ENCODE assay signal across 27 cellular contexts in genomic region chr2:165070089-165070488, GRCh38.
A peak's percentile ranks its signal among the peaks of the same experiment; 100 is the strongest.
DNase-seq lines count a peak whose midpoint lies in the region; ATAC-seq, FAIRE-seq and TF ChIP-seq lines count a peak whose summit lies in the region.
"Had no signal": no experiment of that assay in that cellular context is flagged by ENCODE, and none has a peak within 500 bp of the region (broad histone marks: within the 10 kb centered on the region; RNA-seq: fewer than 3 reads in every experiment).

No MANE protein-coding gene starts in this region.

- H2BK20ac ChIP-seq in H1 (ENCODE audit: low read length): no peak overlapping the region

- H3K27me3 ChIP-seq in DND-41 (ENCODE audit: insufficient read depth, low read length, poor library complexity): no peaks in the 10 kb centered on the region
- H3K27me3 ChIP-seq in H1 (replicated peaks in 1 of 4; ENCODE audit: control insufficient read depth in 3 of 4, extremely low read depth in 1 of 4, insufficient read depth in 3 of 4, low read length in 3 of 4): no peaks in the 10 kb centered on the region
- no peaks in the 10 kb centered on the region for H3K27me3 ChIP-seq in gastroesophageal sphincter
- no peaks in the 10 kb centered on the region for H3K27me3 ChIP-seq in CD4-positive, alpha-beta T cell (ENCODE audit: control insufficient read depth, insufficient read depth, low read length)
- H3K27me3 ChIP-seq: esophagus muscularis mucosa, stomach had no signal

- H3K4me3 ChIP-seq in DND-41 (ENCODE audit: low read depth in 1 of 2, low read length in 2 of 2) (no peak overlapping the region), H1 (ENCODE audit: extremely low read depth in 1 of 4, insufficient read depth in 2 of 4, low read depth in 3 of 4, low read length in 4 of 4) (no peak overlapping the region), gastroesophageal sphincter (no peak overlapping the region)
- H3K4me3 ChIP-seq: esophagus muscularis mucosa, lower lobe of right lung, prostate gland, skin epidermis, stomach had no signal

- peaks cover 5% of the 10 kb centered on the region for H3K36me3 Mint-ChIP-seq in nephron (ENCODE audit: low read depth)
- H3K36me3 Mint-ChIP-seq in CD4-positive, alpha-beta T cell (ENCODE audit: low read depth): no peaks in the 10 kb centered on the region
- H3K36me3 Mint-ChIP-seq: activated naive CD4-positive, alpha-beta T cell treated with anti-CD3 and anti-CD28 coated beads, Interleukin-2, amount 50 U/mL, for 72 hours had no signal

- H4K20me1 ChIP-seq in DND-41 (ENCODE audit: insufficient read depth, low read length) (no peaks in the 10 kb centered on the region), H1 (replicated peaks in 1 of 2; ENCODE audit: control insufficient read depth in 1 of 2, insufficient read depth in 2 of 2, low read length in 2 of 2) (no peaks in the 10 kb centered on the region)

- H3K14ac ChIP-seq in H1 (ENCODE audit: insufficient read length): no peak overlapping the region

- H3K79me1 ChIP-seq in H1 (ENCODE audit: low read depth, low read length): no peaks in the 10 kb centered on the region

- peak overlapping the region; percentile 93 for H4K5ac ChIP-seq in H1 (ENCODE audit: insufficient read length, low read depth, low read length)

- H3K4me1 Mint-ChIP-seq in nephron: peaks cover 31% of the 10 kb centered on the region
- H3K4me1 Mint-ChIP-seq in CD4-positive, alpha-beta T cell (ENCODE audit: low read depth): no peaks in the 10 kb centered on the region
- H3K4me1 Mint-ChIP-seq: activated B cell treated with CpG ODN at 0.5 μM for 24 hours had no signal

- H3K4me1 ChIP-seq in DND-41 (ENCODE audit: insufficient read depth, low read length) (peaks cover 21% of the 10 kb centered on the region), H1 (replicated peaks in 1 of 4; ENCODE audit: control insufficient read depth in 3 of 4, insufficient read depth in 4 of 4, low read length in 3 of 4) (peaks cover 2 to 16% (median 6%) of the 10 kb centered on the region in 4 experiments; a peak in 5 of 7 replicates), gastroesophageal sphincter (peaks cover 0 to 11% (median 3%) of the 10 kb centered on the region in 3 donors)
- H3K4me1 ChIP-seq: lower lobe of right lung, prostate gland had no signal

- TF ChIP-seq EP300 in H1 (IDR thresholded peaks at IDR 0.05; ENCODE audit: borderline replicate concordance in 1 of 2, low read depth in 2 of 2, low read length in 2 of 2) (no peak), gastroesophageal sphincter (IDR thresholded peaks at IDR 0.05) (no peak)

- TF ChIP-seq POLR2A in H1 (IDR thresholded peaks at IDR 0.05; ENCODE audit: control extremely low read depth in 1 of 2, low read depth in 2 of 2, low read length in 2 of 2) (no peak), gastroesophageal sphincter (IDR thresholded peaks at IDR 0.05) (no peak)

- H3K27ac ChIP-seq in DND-41 (ENCODE audit: low read length) (no peak overlapping the region), H1 (ENCODE audit: low read depth, low read length) (peak overlapping the region; percentile 58), gastroesophageal sphincter (no peak overlapping the region)
- H3K27ac ChIP-seq in CD4-positive, alpha-beta T cell (ENCODE audit: low read depth, low read length): no peak overlapping the region
- H3K27ac ChIP-seq: C4-2B, esophagus muscularis mucosa, KMS-11, lower lobe of right lung, prostate gland, skin epidermis, stomach had no signal

- H3K36me3 ChIP-seq in DND-41 (ENCODE audit: insufficient read depth, low read length) (no peaks in the 10 kb centered on the region), H1 (ENCODE audit: control insufficient read depth in 2 of 4, insufficient read depth in 4 of 4, low read length in 3 of 4) (no peaks in the 10 kb centered on the region), gastroesophageal sphincter (no peaks in the 10 kb centered on the region)
- H3K36me3 ChIP-seq: esophagus muscularis mucosa, lower lobe of right lung, prostate gland, stomach had no signal

- H3K9me3 ChIP-seq in DND-41 (ENCODE audit: insufficient read depth, low read length, severe bottlenecking) (peaks cover 16% of the 10 kb centered on the region), H1 (ENCODE audit: insufficient read depth in 2 of 2, low read depth in 1 of 2, low read length in 1 of 2) (peaks cover 0 to 2% of the 10 kb centered on the region in 2 experiments; a peak in 2 of 4 replicates), gastroesophageal sphincter (peaks cover 0 to 9% (median 0%) of the 10 kb centered on the region in 3 donors)
- peaks cover 6% of the 10 kb centered on the region for H3K9me3 ChIP-seq in CD4-positive, alpha-beta T cell (ENCODE audit: control insufficient read depth, low read length)
- H3K9me3 ChIP-seq: prostate gland had no signal

- no peak for TF ChIP-seq CTCF in DND-41 (IDR thresholded peaks at IDR 0.05; ENCODE audit: borderline replicate concordance, extremely low read depth, low read length, poor library complexity, severe bottlenecking)
- TF ChIP-seq CTCF in H1 (IDR thresholded peaks at IDR 0.05; ENCODE audit: control extremely low read depth in 1 of 3, insufficient read depth in 1 of 3, low read depth in 1 of 3, low read length in 3 of 3): no peak
- TF ChIP-seq CTCF in nephron (IDR thresholded peaks at IDR 0.05; ENCODE audit: unreplicated experiment in 3 of 3): no peak
- TF ChIP-seq CTCF in gastroesophageal sphincter (IDR thresholded peaks at IDR 0.05): no peak
- TF ChIP-seq CTCF in CD4-positive, alpha-beta T cell (IDR thresholded peaks at IDR 0.05): no peak

- ATAC-seq in DND-41 (ENCODE audit: insufficient read depth, low read depth): no peak
- no peak for ATAC-seq in gastroesophageal sphincter
- ATAC-seq in CD4-positive, alpha-beta T cell (ENCODE audit: poor library complexity): no peak
- ATAC-seq in HG03159 (IDR thresholded peaks at IDR 0.05; ENCODE audit: unreplicated experiment): no peak
- ATAC-seq: activated naive CD4-positive, alpha-beta T cell treated with anti-CD3 and anti-CD28 coated beads, Interleukin-2, amount 50 U/mL, for 72 hours; lower lobe of right lung had no signal

- H3K9ac ChIP-seq in DND-41 (ENCODE audit: low read depth, low read length) (no peak overlapping the region), H1 (replicated peaks in 1 of 4; ENCODE audit: extremely low read depth in 1 of 4, low read depth in 3 of 4, low read length in 3 of 4) (no peak overlapping the region)
- H3K9ac ChIP-seq: KMS-11 had no signal

- peak overlapping the region in 2 of 3 experiments; percentile 17 to 95 for H3K27ac Mint-ChIP-seq in nephron
- H3K27ac Mint-ChIP-seq in CD4-positive, alpha-beta T cell: no peak overlapping the region
- H3K27ac Mint-ChIP-seq: activated B cell treated with CpG ODN at 0.5 μM for 24 hours had no signal

- peak overlapping the region; percentile 98 for H4K8ac ChIP-seq in H1 (ENCODE audit: extremely low read depth, insufficient read depth, low read length)

- WGBS in H1 (ENCODE audit: extremely low coverage in 1 of 2, insufficient coverage in 1 of 2, insufficient read length in 1 of 2, insufficient replicate concordance in 2 of 2, low coverage in 1 of 2, low lambda C conversion rate in 2 of 2, missing lambda C conversion rate in 1 of 2), 2 experiments: 56% methylated on average over 9 of the region's 9 CpGs; no CpG with 5 or more reads in 1 of the 2 experiments
- 82 to 95% methylated on average over 5 to 8 of the region's 9 CpGs for WGBS in gastroesophageal sphincter (ENCODE audit: low coverage in 1 of 2), 2 donors

- DNase-seq in DND-41 (no peak), M059J (ENCODE audit: low read depth) (peak; percentile 29), H1 (ENCODE audit: low read depth in 1 of 2, low spot score in 2 of 2) (peak in 1 of 2 experiments; percentile 33), SKM-1 (lab: John Stamatoyannopoulos, UW; ENCODE audit: unreplicated experiment) (no peak)
- DNase-seq in CD4-positive, alpha-beta T cell: no peak
- DNase-seq: ACHN; activated B cell treated with CpG ODN at 0.5 μM for 24 hours; activated CD8-positive, alpha-beta memory T cell treated with anti-CD3 and anti-CD28 coated beads for 24 hours; cerebellar nuclear complex; effector CD4-positive, alpha-beta T cell; lower lobe of right lung; NCI-H524; SHP77; stimulated activated CD4-positive, alpha-beta T cell treated with anti-CD3 and anti-CD28 coated beads, Interleukin-4, amount 100 ng/mL, for 1 hour; stomach; T-helper 2 cell had no signal

- H2BK5ac ChIP-seq in H1 (ENCODE audit: low read depth, low read length): no peak overlapping the region

- H2BK120ac ChIP-seq in H1 (replicated peaks; ENCODE audit: low read depth, low read length): no peak overlapping the region

- H3K4me2 ChIP-seq in DND-41 (ENCODE audit: insufficient read depth, low read length) (no peak overlapping the region), H1 (ENCODE audit: insufficient read depth in 1 of 2, low read depth in 2 of 2, low read length in 2 of 2) (peak overlapping the region in 1 of 2 experiments; percentile 53; a peak in 1 of 4 replicates)
- H3K4me2 ChIP-seq: KMS-11 had no signal

- H4K91ac ChIP-seq in H1 (replicated peaks; ENCODE audit: insufficient read length, low read length): peak overlapping the region; percentile 93

- no peak overlapping the region for H3K4me3 Mint-ChIP-seq in nephron
- no peak overlapping the region for H3K4me3 Mint-ChIP-seq in CD4-positive, alpha-beta T cell
- H3K4me3 Mint-ChIP-seq: activated B cell treated with CpG ODN at 0.5 μM for 24 hours had no signal

- POLR2A ChIA-PET in H1 (lab: Charles Lee; ENCODE audit: partially characterized antibody): interaction anchor here (0.8 kb wide), 1 partner anchor 552 kb away, joined by 3 read pairs; no protein-coding TSS in a partner anchor
- POLR2A ChIA-PET in CD4-positive, alpha-beta T cell (lab: Charles Lee): no interaction called here

- H3K9me3 Mint-ChIP-seq in nephron: peaks cover 10% of the 10 kb centered on the region
- no peaks in the 10 kb centered on the region for H3K9me3 Mint-ChIP-seq in CD4-positive, alpha-beta T cell

- FAIRE-seq in H1 (lab: Jason Lieb, UNC): no peak
- FAIRE-seq: astrocyte, islet of Langerhans had no signal

- no peak overlapping the region for H3K56ac ChIP-seq in H1 (replicated peaks; ENCODE audit: insufficient read length, low read depth, low read length)

- peak overlapping the region; percentile 37; the same call in 1 of the 2 replicates for H2AFZ ChIP-seq in DND-41 (ENCODE audit: low read depth, low read length)
- H2AFZ ChIP-seq in H1 (ENCODE audit: low read length): peak overlapping the region; percentile 100

- H2BK12ac ChIP-seq in H1 (ENCODE audit: low read depth, low read length): 0 out of 2 replicates have a peak overlapping the region, but pooled peaks have one; percentile 76

- no peak for TF ChIP-seq RAD21 in H1 (IDR thresholded peaks at IDR 0.05 in 1 of 2, conservative IDR thresholded peaks at IDR 0.05 in 1 of 2; ENCODE audit: low read depth in 2 of 2, low read length in 2 of 2)

- H3K23ac ChIP-seq in H1 (ENCODE audit: insufficient read length): no peak overlapping the region

- H2AK5ac ChIP-seq in H1 (ENCODE audit: low read depth, low read length): no peak overlapping the region

- no peak overlapping the region for H3K4ac ChIP-seq in H1 (replicated peaks; ENCODE audit: insufficient read length, low read depth, low read length)

- H3K18ac ChIP-seq in H1 (ENCODE audit: extremely low read depth, low read length): peak overlapping the region; percentile 89; the same call in 1 of the 2 replicates

- H3K27me3 Mint-ChIP-seq in nephron (ENCODE audit: low read depth): no peaks in the 10 kb centered on the region
- H3K27me3 Mint-ChIP-seq in CD4-positive, alpha-beta T cell: no peaks in the 10 kb centered on the region

- H3K23me2 ChIP-seq in H1 (ENCODE audit: low read depth, low read length): no peaks in the 10 kb centered on the region

- CTCF ChIA-PET in H1 (lab: Charles Lee; ENCODE audit: partially characterized antibody): interaction anchor here (0.6 to 3.6 kb wide), 8 partner anchors 21 to 1839 kb away, joined by 3 to 34 read pairs (median 3); no protein-coding TSS in a partner anchor
- CTCF ChIA-PET in CD4-positive, alpha-beta T cell (lab: Charles Lee): no interaction called here

- H2BK15ac ChIP-seq in H1 (ENCODE audit: low read length): no peak overlapping the region

- intact Hi-C loops in CD4-positive, alpha-beta T cell (cut with DNase I, micrococcal nuclease): no loop called here

- H3K79me2 ChIP-seq in DND-41 (ENCODE audit: insufficient read depth, low read length) (no peaks in the 10 kb centered on the region), H1 (ENCODE audit: control insufficient read depth in 1 of 2, insufficient read depth in 2 of 2, low read length in 2 of 2) (no peaks in the 10 kb centered on the region)
